ENCODE assay signal across 10 cellular contexts in genomic region chr19:56118666-56119584, GRCh38. TPM values are rescaled to one million over a fixed set of nuclear protein-coding genes. Genes with fewer than 3 reads are reported as not detected.
DNase-seq lines count a peak whose midpoint lies in the region; ATAC-seq and TF ChIP-seq lines count a peak whose summit lies in the region.
"Had no signal": no experiment of that assay in that cellular context is flagged by ENCODE, and none has a peak within 500 bp of the region (broad histone marks: within the 10 kb centered on the region; RNA-seq: fewer than 3 reads in every experiment).

No MANE protein-coding gene starts in this region.

- H3K9me3 Mint-ChIP-seq in activated CD4-positive, alpha-beta T cell treated with anti-CD3 and anti-CD28 coated beads, Interleukin-2, amount 10 ng/mL, durations not matched to agents 7 days and 5 days: peaks cover 1% of the 10 kb centered on the region
- H3K9me3 Mint-ChIP-seq in activated CD4-positive, alpha-beta memory T cell treated with anti-CD3 and anti-CD28 coated beads, Interleukin-2, amount 10 ng/mL, durations not matched to agents 7 days and 5 days: no peaks in the 10 kb centered on the region

- TF ChIP-seq POLR2A in GM18505 (IDR thresholded peaks at IDR 0.05; ENCODE audit: borderline replicate concordance, extremely low read depth, insufficient read depth, insufficient read length): no peak

- H3K27ac Mint-ChIP-seq in activated CD4-positive, alpha-beta T cell treated with anti-CD3 and anti-CD28 coated beads, Interleukin-2, amount 10 ng/mL, durations not matched to agents 7 days and 5 days: peak overlapping the region; percentile 92
- peak overlapping the region; percentile 92 for H3K27ac Mint-ChIP-seq in activated CD4-positive, alpha-beta memory T cell treated with anti-CD3 and anti-CD28 coated beads, Interleukin-2, amount 10 ng/mL, durations not matched to agents 7 days and 5 days

- POLR2A ChIA-PET in activated CD4-positive, alpha-beta T cell treated with anti-CD3 and anti-CD28 coated beads, Interleukin-2, amount 10 ng/mL, durations not matched to agents 7 days and 5 days (lab: Charles Lee): no interaction called here
- POLR2A ChIA-PET in activated CD4-positive, alpha-beta memory T cell treated with anti-CD3 and anti-CD28 coated beads, Interleukin-2, amount 10 ng/mL, durations not matched to agents 7 days and 5 days (lab: Charles Lee): interaction anchor here (2.8 kb wide), 1 partner anchor 23 kb away, joined by 20 read pairs; the partner anchor contains the start of gene ZNF444

- H3K4me1 Mint-ChIP-seq in activated CD4-positive, alpha-beta T cell treated with anti-CD3 and anti-CD28 coated beads, Interleukin-2, amount 10 ng/mL, durations not matched to agents 7 days and 5 days: peaks cover 53% of the 10 kb centered on the region
- H3K4me1 Mint-ChIP-seq in activated CD4-positive, alpha-beta memory T cell treated with anti-CD3 and anti-CD28 coated beads, Interleukin-2, amount 10 ng/mL, durations not matched to agents 7 days and 5 days: peaks cover 41% of the 10 kb centered on the region

- H3K4me3 Mint-ChIP-seq in activated CD4-positive, alpha-beta T cell treated with anti-CD3 and anti-CD28 coated beads, Interleukin-2, amount 10 ng/mL, durations not matched to agents 7 days and 5 days: peak overlapping the region; percentile 85
- peak overlapping the region; percentile 89 for H3K4me3 Mint-ChIP-seq in activated CD4-positive, alpha-beta memory T cell treated with anti-CD3 and anti-CD28 coated beads, Interleukin-2, amount 10 ng/mL, durations not matched to agents 7 days and 5 days

- no peak for DNase-seq in activated CD4-positive, alpha-beta T cell treated with anti-CD3 and anti-CD28 coated beads, Interleukin-2, amount 10 ng/mL, durations not matched to agents 7 days and 5 days
- no peak for DNase-seq in activated CD4-positive, alpha-beta T cell treated with anti-CD3 and anti-CD28 coated beads for 48 hours
- DNase-seq in activated CD4-positive, alpha-beta memory T cell treated with anti-CD3 and anti-CD28 coated beads, Interleukin-2, amount 10 ng/mL, durations not matched to agents 7 days and 5 days: no peak
- DNase-seq in islet precursor cell (peak; percentile 42), substantia nigra (lab: John Stamatoyannopoulos, UW) (no peak)
- DNase-seq: activated CD8-positive, alpha-beta memory T cell treated with anti-CD3 and anti-CD28 coated beads, Interleukin-2, amount 50 U/mL, for 48 hours; retina had no signal

- peak overlapping the region; percentile 82 for H3K27ac ChIP-seq in substantia nigra (ENCODE audit: low read depth, low read length, poor library complexity, severe bottlenecking)

- H3K36me3 Mint-ChIP-seq in activated CD4-positive, alpha-beta T cell treated with anti-CD3 and anti-CD28 coated beads, Interleukin-2, amount 10 ng/mL, durations not matched to agents 7 days and 5 days (ENCODE audit: low read depth): peaks cover 12% of the 10 kb centered on the region
- H3K36me3 Mint-ChIP-seq in activated CD4-positive, alpha-beta memory T cell treated with anti-CD3 and anti-CD28 coated beads, Interleukin-2, amount 10 ng/mL, durations not matched to agents 7 days and 5 days (ENCODE audit: low read depth): peaks cover 13% of the 10 kb centered on the region

- no peaks in the 10 kb centered on the region for H3K27me3 Mint-ChIP-seq in activated CD4-positive, alpha-beta T cell treated with anti-CD3 and anti-CD28 coated beads, Interleukin-2, amount 10 ng/mL, durations not matched to agents 7 days and 5 days
- no peaks in the 10 kb centered on the region for H3K27me3 Mint-ChIP-seq in activated CD4-positive, alpha-beta memory T cell treated with anti-CD3 and anti-CD28 coated beads, Interleukin-2, amount 10 ng/mL, durations not matched to agents 7 days and 5 days

- CTCF ChIA-PET in activated CD4-positive, alpha-beta T cell treated with anti-CD3 and anti-CD28 coated beads, Interleukin-2, amount 10 ng/mL, durations not matched to agents 7 days and 5 days (lab: Charles Lee): no interaction called here
- CTCF ChIA-PET in activated CD4-positive, alpha-beta memory T cell treated with anti-CD3 and anti-CD28 coated beads, Interleukin-2, amount 10 ng/mL, durations not matched to agents 7 days and 5 days (lab: Charles Lee): no interaction called here

- ATAC-seq in GM18505 (IDR thresholded peaks at IDR 0.05; ENCODE audit: unreplicated experiment) (no peak), HG02678 (IDR thresholded peaks at IDR 0.05; ENCODE audit: unreplicated experiment) (no peak), HG02970 (IDR thresholded peaks at IDR 0.05; ENCODE audit: low FRiP score, unreplicated experiment) (no peak)

RNA-seq across cellular contexts. Expression of gene ZNF787, which starts 2.2 kb away (rescaled TPM):
- total RNA-seq in activated CD4-positive, alpha-beta T cell treated with anti-CD3 and anti-CD28 coated beads, Interleukin-2, amount 10 ng/mL, durations not matched to agents 7 days and 5 days: 10 to 100 TPM; 34.3 to 35.4 TPM
- 10 to 100 TPM; 30.0 to 31.1 TPM for total RNA-seq in activated CD4-positive, alpha-beta memory T cell treated with anti-CD3 and anti-CD28 coated beads, Interleukin-2, amount 10 ng/mL, durations not matched to agents 7 days and 5 days

RNA-seq across cellular contexts. Expression of gene ZNF444, which starts 22.2 kb away (rescaled TPM):
- 10 to 100 TPM; 26.5 to 34.6 TPM for total RNA-seq in activated CD4-positive, alpha-beta T cell treated with anti-CD3 and anti-CD28 coated beads, Interleukin-2, amount 10 ng/mL, durations not matched to agents 7 days and 5 days
- 10 to 100 TPM; 25.7 to 26.3 TPM for total RNA-seq in activated CD4-positive, alpha-beta memory T cell treated with anti-CD3 and anti-CD28 coated beads, Interleukin-2, amount 10 ng/mL, durations not matched to agents 7 days and 5 days

RNA-seq across cellular contexts. Expression of gene GALP, which starts 56.9 kb away (rescaled TPM):
- total RNA-seq in activated CD4-positive, alpha-beta T cell treated with anti-CD3 and anti-CD28 coated beads, Interleukin-2, amount 10 ng/mL, durations not matched to agents 7 days and 5 days: not detected
- not detected for total RNA-seq in activated CD4-positive, alpha-beta memory T cell treated with anti-CD3 and anti-CD28 coated beads, Interleukin-2, amount 10 ng/mL, durations not matched to agents 7 days and 5 days
